In the genomic region with DNA sequence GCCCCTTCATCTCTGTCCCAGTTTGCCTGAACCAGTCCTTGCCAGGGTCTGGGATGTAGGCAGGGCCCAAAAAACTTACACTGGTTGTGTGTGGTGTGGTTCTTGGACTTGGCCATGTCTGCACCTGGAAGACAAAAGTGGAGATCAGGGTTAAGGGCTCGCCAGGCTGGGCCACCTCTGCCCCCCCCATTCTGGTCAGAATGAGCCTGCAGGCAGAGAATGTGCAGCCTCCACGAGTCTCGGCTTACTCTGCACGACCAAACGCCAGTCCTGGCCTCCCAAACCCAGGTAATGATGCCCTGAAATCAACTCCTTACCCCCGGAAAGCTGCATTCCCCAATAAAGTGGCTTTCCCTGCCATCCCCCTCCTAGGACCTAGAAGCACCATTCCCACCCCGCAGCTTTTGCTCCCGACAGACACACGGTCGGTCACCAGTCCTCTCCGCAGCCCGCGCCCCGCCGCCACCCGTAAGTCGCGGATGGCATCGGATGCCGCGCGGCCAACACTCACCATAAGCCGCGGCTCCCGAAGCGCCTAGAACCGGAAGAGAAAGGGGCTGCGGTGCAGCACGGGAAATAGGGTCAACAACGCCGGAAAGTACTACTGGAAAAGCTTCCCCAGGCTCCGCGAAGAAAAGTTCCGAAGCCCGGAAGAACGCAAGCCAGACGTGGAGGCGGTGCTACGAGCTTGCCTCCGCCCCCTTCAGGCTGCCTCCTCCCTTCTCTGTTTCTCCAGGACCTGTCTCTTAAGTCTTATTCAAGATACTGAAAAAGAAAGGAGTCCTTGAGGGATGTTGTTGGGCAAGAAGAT, we compare ENCODE assay signal across 8 cellular contexts. TPM values are rescaled to one million over a fixed set of nuclear protein-coding genes. Genes with fewer than 3 reads are reported as not detected.
DNase-seq lines count a peak whose midpoint lies in the region; ATAC-seq and TF ChIP-seq lines count a peak whose summit lies in the region.

Gene RPL29, minus strand, starts transcription at position 550 of the 811 bp plus-strand sequence. Its CDS starts 434 bp downstream, at position 116.

- peaks cover 16% of the 10 kb centered on the region for H3K4me1 ChIP-seq in mucosa of descending colon (ENCODE audit: low read depth)

- intact Hi-C loops in mucosa of descending colon (cut with DNase I, micrococcal nuclease), result no loop called here

- no peak for TF ChIP-seq CTCF in mucosa of descending colon (IDR thresholded peaks at IDR 0.05)

- H3K9me3 ChIP-seq in mucosa of descending colon, result no peaks in the 10 kb centered on the region

- no peaks in the 10 kb centered on the region for H3K36me3 ChIP-seq in mucosa of descending colon (ENCODE audit: low read depth)

- ATAC-seq in GM21526 (IDR thresholded peaks at IDR 0.05; ENCODE audit: low FRiP score, unreplicated experiment), result peak; percentile 81
- peak; percentile 98 for ATAC-seq in mucosa of descending colon

- peak; percentile 94 for DNase-seq in DMS 273 (lab: John Stamatoyannopoulos, UW; ENCODE audit: unreplicated experiment)
- DNase-seq in HuH-7.5 (ENCODE audit: low spot score), result peak; percentile 89
- peak; percentile 94 for DNase-seq in OCI-M1 (lab: John Stamatoyannopoulos, UW)
- peak; percentile 84 for DNase-seq in activated T-cell treated with anti-CD3 and anti-CD28 coated beads for 1 hour (ENCODE audit: low read depth)
- peak; percentile 97 for DNase-seq in epidermal melanocyte (ENCODE audit: insufficient read length, low spot score)
- DNase-seq in mucosa of descending colon, result peak; percentile 92 to 94 (median 93)
- DNase-seq in stimulated activated CD8-positive, alpha-beta memory T cell treated with anti-CD3 and anti-CD28 coated beads, Interleukin-4, amount 100 ng/mL, for 1 hour (ENCODE audit: low read depth in 2 of 2, low spot score in 1 of 2), result peak; percentile 73 to 82

- H3K4me3 ChIP-seq in mucosa of descending colon, result peak within 1 kb of the TSS; percentile 78

RNA-seq across cellular contexts. Expression of gene RPL29, which starts in this region (rescaled TPM):
- 100 to 1,000 TPM; 782 to 973 (median 946) TPM for total RNA-seq in mucosa of descending colon

Comparison
In these comparisons a context has a peak if more than half of its experiments do, and no peak if none do; other contexts are left out.
1. Peak in every context shown above with its lines: DNase-seq, ATAC-seq and H3K4me3 ChIP-seq.